ENCODE assay signal across 12 cellular contexts in genomic region chr7:135232720-135233119, GRCh38. TPM values are rescaled to one million over a fixed set of nuclear protein-coding genes. Genes with fewer than 3 reads are reported as not detected.
A peak's percentile ranks its signal among the peaks of the same experiment; 100 is the strongest.
DNase-seq lines count a peak whose midpoint lies in the region; ATAC-seq, FAIRE-seq and TF ChIP-seq lines count a peak whose summit lies in the region.
"Had no signal": no experiment of that assay in that cellular context is flagged by ENCODE, and none has a peak within 500 bp of the region (broad histone marks: within the 10 kb centered on the region; RNA-seq: fewer than 3 reads in every experiment).

No MANE protein-coding gene starts in this region.

- CTCF ChIA-PET in H1 (lab: Charles Lee; ENCODE audit: partially characterized antibody), result interaction anchor here (0.6 to 3.0 kb wide), 18 partner anchors 9 to 587 kb away, joined by 3 to 16 read pairs (median 4); partner anchors contain the start of genes BPGM and WDR91

- H4K5ac ChIP-seq in H1 (ENCODE audit: insufficient read length, low read depth, low read length), result no peak overlapping the region

- POLR2A ChIA-PET in H1 (lab: Charles Lee; ENCODE audit: partially characterized antibody), result no interaction called here

- H3K4ac ChIP-seq in H1 (replicated peaks; ENCODE audit: insufficient read length, low read depth, low read length), result no peak overlapping the region

- no peak overlapping the region for H3K18ac ChIP-seq in H1 (ENCODE audit: extremely low read depth, low read length)

- H3K9me3 ChIP-seq in H1 (ENCODE audit: insufficient read depth in 2 of 2, low read depth in 1 of 2, low read length in 1 of 2) (no peaks in the 10 kb centered on the region), right atrium auricular region (no peaks in the 10 kb centered on the region)
- H3K9me3 ChIP-seq: neutrophil had no signal

- H3K79me1 ChIP-seq in H1 (ENCODE audit: low read depth, low read length), result no peaks in the 10 kb centered on the region

- no peak overlapping the region for H3K9ac ChIP-seq in H1 (replicated peaks in 1 of 4; ENCODE audit: extremely low read depth in 1 of 4, low read depth in 3 of 4, low read length in 3 of 4)

- no peak overlapping the region for H3K27ac ChIP-seq in H1 (ENCODE audit: low read depth, low read length)
- H3K27ac ChIP-seq in right atrium auricular region, result no peak overlapping the region
- H3K27ac ChIP-seq: neutrophil had no signal

- no peak overlapping the region for H2BK5ac ChIP-seq in H1 (ENCODE audit: low read depth, low read length)

- H4K91ac ChIP-seq in H1 (replicated peaks; ENCODE audit: insufficient read length, low read length), result no peak overlapping the region

- no peaks in the 10 kb centered on the region for H4K20me1 ChIP-seq in H1 (replicated peaks in 1 of 2; ENCODE audit: control insufficient read depth in 1 of 2, insufficient read depth in 2 of 2, low read length in 2 of 2)

- H3K4me3 ChIP-seq in H1 (ENCODE audit: extremely low read depth in 1 of 4, insufficient read depth in 2 of 4, low read depth in 3 of 4, low read length in 4 of 4) (no peak overlapping the region), right atrium auricular region (no peak overlapping the region)

- H3K4me1 ChIP-seq in H1 (replicated peaks in 1 of 4; ENCODE audit: control insufficient read depth in 3 of 4, insufficient read depth in 4 of 4, low read length in 3 of 4) (no peaks in the 10 kb centered on the region), right atrium auricular region (no peaks in the 10 kb centered on the region)

- TF ChIP-seq EP300 in H1 (IDR thresholded peaks at IDR 0.05; ENCODE audit: borderline replicate concordance in 1 of 2, low read depth in 2 of 2, low read length in 2 of 2), result no peak

- H2AFZ ChIP-seq in H1 (ENCODE audit: low read length), result no peak overlapping the region

- ATAC-seq in HG03520 (IDR thresholded peaks at IDR 0.05; ENCODE audit: unreplicated experiment), result no peak
- ATAC-seq: activated T-cell treated with anti-CD3 and anti-CD28 coated beads, Interleukin-2, amount 50 U/mL, for 72 hours had no signal

- H3K56ac ChIP-seq in H1 (replicated peaks; ENCODE audit: insufficient read length, low read depth, low read length), result no peak overlapping the region

- H3K23me2 ChIP-seq in H1 (ENCODE audit: low read depth, low read length), result no peaks in the 10 kb centered on the region

- no peaks in the 10 kb centered on the region for H3K36me3 ChIP-seq in H1 (ENCODE audit: control insufficient read depth in 2 of 4, insufficient read depth in 4 of 4, low read length in 3 of 4)
- no peaks in the 10 kb centered on the region for H3K36me3 ChIP-seq in right atrium auricular region
- H3K36me3 ChIP-seq: neutrophil had no signal

- no peak overlapping the region for H3K14ac ChIP-seq in H1 (ENCODE audit: insufficient read length)

- no peak overlapping the region for H2BK20ac ChIP-seq in H1 (ENCODE audit: low read length)

- H3K27me3 ChIP-seq in H1 (replicated peaks in 1 of 4; ENCODE audit: control insufficient read depth in 3 of 4, extremely low read depth in 1 of 4, insufficient read depth in 3 of 4, low read length in 3 of 4) (no peaks in the 10 kb centered on the region), right atrium auricular region (no peaks in the 10 kb centered on the region)
- H3K27me3 ChIP-seq: neutrophil had no signal

- no peak overlapping the region for H2BK120ac ChIP-seq in H1 (replicated peaks; ENCODE audit: low read depth, low read length)

- H2AK5ac ChIP-seq in H1 (ENCODE audit: low read depth, low read length), result no peak overlapping the region

- no peak for TF ChIP-seq POLR2A in H1 (IDR thresholded peaks at IDR 0.05; ENCODE audit: control extremely low read depth in 1 of 2, low read depth in 2 of 2, low read length in 2 of 2)

- H4K8ac ChIP-seq in H1 (ENCODE audit: extremely low read depth, insufficient read depth, low read length), result no peak overlapping the region

- TF ChIP-seq CTCF in H1 (IDR thresholded peaks at IDR 0.05; ENCODE audit: control extremely low read depth in 1 of 3, insufficient read depth in 1 of 3, low read depth in 1 of 3, low read length in 3 of 3) (peak; percentile 57 to 79 (median 75)), right atrium auricular region (IDR thresholded peaks at IDR 0.05) (no peak)

- H3K4me2 ChIP-seq in H1 (ENCODE audit: insufficient read depth in 1 of 2, low read depth in 2 of 2, low read length in 2 of 2), result no peak overlapping the region

- 85% methylated on average over 13 of the region's 13 CpGs; no CpG with 5 or more reads in 1 of the 2 experiments for WGBS in H1 (ENCODE audit: extremely low coverage in 1 of 2, insufficient coverage in 1 of 2, insufficient read length in 1 of 2, insufficient replicate concordance in 2 of 2, low coverage in 1 of 2, low lambda C conversion rate in 2 of 2, missing lambda C conversion rate in 1 of 2), 2 experiments

- TF ChIP-seq RAD21 in H1 (IDR thresholded peaks at IDR 0.05 in 1 of 2, conservative IDR thresholded peaks at IDR 0.05 in 1 of 2; ENCODE audit: low read depth in 2 of 2, low read length in 2 of 2), result peak; percentile 19 to 46; a peak in 3 of 4 replicates

- no peak overlapping the region for H2BK12ac ChIP-seq in H1 (ENCODE audit: low read depth, low read length)

- no peak for FAIRE-seq in H1 (lab: Jason Lieb, UNC)

- H3K23ac ChIP-seq in H1 (ENCODE audit: insufficient read length), result no peak overlapping the region

- no peak overlapping the region for H2BK15ac ChIP-seq in H1 (ENCODE audit: low read length)

- DNase-seq in 8988T (peak; percentile 38), ELR (ENCODE audit: low read depth) (peak; percentile 12), NCI-H69 (lab: John Stamatoyannopoulos, UW) (peak; percentile 17), H1 (ENCODE audit: low read depth in 1 of 2, low spot score in 2 of 2) (peak in 1 of 2 experiments; percentile 78), D341Med (ENCODE audit: low spot score) (no peak), Ammon's horn (ENCODE audit: low spot score) (no peak), right atrium auricular region (ENCODE audit: low spot score) (no peak)
- DNase-seq: activated T-cell treated with anti-CD3 and anti-CD28 coated beads, Interleukin-2, amount 50 U/mL, for 72 hours; NCI-H510A had no signal

- H3K79me2 ChIP-seq in H1 (ENCODE audit: control insufficient read depth in 1 of 2, insufficient read depth in 2 of 2, low read length in 2 of 2), result no peaks in the 10 kb centered on the region

TF ChIP-seq in H1, 55 proteins besides CTCF, POLR2A, EP300 and RAD21 (continues in another document):
- TF ChIP-seq RXRA (IDR thresholded peaks at IDR 0.05; ENCODE audit: insufficient read depth, low read depth, low read length) (peak; percentile 96), YY1 (IDR thresholded peaks at IDR 0.05; ENCODE audit: low read depth, low read length) (0 out of 2 replicates have a peak, but pooled peaks have one; percentile 38), ZNF274 (IDR thresholded peaks at IDR 0.05; ENCODE audit: borderline replicate concordance, extremely low read depth, low read length) (no peak), CTBP2 (IDR thresholded peaks at IDR 0.05; ENCODE audit: borderline replicate concordance, insufficient read depth, insufficient read length, low read length) (peak; percentile 76), MAX (IDR thresholded peaks at IDR 0.05) (0 out of 2 replicates have a peak, but pooled peaks have one; percentile 14)

RNA-seq across cellular contexts. Expression of gene STRA8, which starts 0.9 kb away (rescaled TPM):
- total RNA-seq in H1 (2021; fragmentation: NEBNext Ultra II Directional; extraction: Animal tissue kit (Norgen Biotek cat#: 25700)), result not detected in 2 replicates
- not detected in 2 replicates for polyA plus RNA-seq in H1 (2011; rRNA removed)
- polyA plus RNA-seq in H1 (2011; cell fraction: cytosol; rRNA removed), result not detected
- polyA plus RNA-seq in H1 (2011; cell fraction: nucleus; rRNA removed), result not detected
- not detected in 4 replicates for polyA plus RNA-seq in H1 (2012, experiment 1 of 2)
- not detected for polyA plus RNA-seq in H1 (2012, experiment 2 of 2)
- not detected for polyA plus RNA-seq in H1 (2013, experiment 1 of 2)
- not detected for polyA plus RNA-seq in H1 (2013, experiment 2 of 2)
- not detected in 2 replicates for polyA minus RNA-seq in H1 (2011; rRNA and poly(A)+ RNA removed)
- polyA minus RNA-seq in H1 (2011; cell fraction: cytosol; rRNA and poly(A)+ RNA removed), result not detected
- not detected for polyA minus RNA-seq in H1 (2011; cell fraction: nucleus; rRNA and poly(A)+ RNA removed)
- total RNA-seq in right atrium auricular region, result not detected
- total RNA-seq: activated T-cell treated with anti-CD3 and anti-CD28 coated beads, Interleukin-2, amount 50 U/mL, for 72 hours had no signal
- polyA plus RNA-seq: esophagus had no signal

RNA-seq across cellular contexts. Expression of gene WDR91, which starts 21.4 kb away (rescaled TPM):
- 12.7 and 14.7 TPM in 2 replicates for total RNA-seq in H1 (2021; fragmentation: NEBNext Ultra II Directional; extraction: Animal tissue kit (Norgen Biotek cat#: 25700))
- 8.2 and 11.2 TPM in 2 replicates for polyA plus RNA-seq in H1 (2011; rRNA removed)
- 13.0 TPM for polyA plus RNA-seq in H1 (2011; cell fraction: cytosol; rRNA removed)
- 38.4 TPM for polyA plus RNA-seq in H1 (2011; cell fraction: nucleus; rRNA removed)
- polyA plus RNA-seq in H1 (2012, experiment 1 of 2), result 4.8 to 9.7 TPM (median 9.0 TPM) in 4 replicates
- 6.7 TPM for polyA plus RNA-seq in H1 (2012, experiment 2 of 2)
- 5.7 TPM for polyA plus RNA-seq in H1 (2013, experiment 1 of 2)
- 5.6 TPM for polyA plus RNA-seq in H1 (2013, experiment 2 of 2)
- polyA minus RNA-seq in H1 (2011; rRNA and poly(A)+ RNA removed), result 13.2 and 16.6 TPM in 2 replicates
- polyA minus RNA-seq in H1 (2011; cell fraction: cytosol; rRNA and poly(A)+ RNA removed), result 6.8 TPM
- 10.2 TPM for polyA minus RNA-seq in H1 (2011; cell fraction: nucleus; rRNA and poly(A)+ RNA removed)
- total RNA-seq in right atrium auricular region, result 1 to 10 TPM; 3.3 to 4.5 TPM

Comparison
In these comparisons a context has a peak if more than half of its experiments do, and no peak if none do; other contexts are left out.
1. DNase-seq: peak in 8988T (single experiment), ELR (single experiment) and NCI-H69 (single experiment); none in D341Med (single experiment), Ammon's horn (single experiment) and right atrium auricular region (single experiment).
2. CTCF ChIP-seq: peak in H1 (3 of 3); none in right atrium auricular region (0 of 2).